ENCODE assay signal across 1 cellular context in the genomic region with DNA sequence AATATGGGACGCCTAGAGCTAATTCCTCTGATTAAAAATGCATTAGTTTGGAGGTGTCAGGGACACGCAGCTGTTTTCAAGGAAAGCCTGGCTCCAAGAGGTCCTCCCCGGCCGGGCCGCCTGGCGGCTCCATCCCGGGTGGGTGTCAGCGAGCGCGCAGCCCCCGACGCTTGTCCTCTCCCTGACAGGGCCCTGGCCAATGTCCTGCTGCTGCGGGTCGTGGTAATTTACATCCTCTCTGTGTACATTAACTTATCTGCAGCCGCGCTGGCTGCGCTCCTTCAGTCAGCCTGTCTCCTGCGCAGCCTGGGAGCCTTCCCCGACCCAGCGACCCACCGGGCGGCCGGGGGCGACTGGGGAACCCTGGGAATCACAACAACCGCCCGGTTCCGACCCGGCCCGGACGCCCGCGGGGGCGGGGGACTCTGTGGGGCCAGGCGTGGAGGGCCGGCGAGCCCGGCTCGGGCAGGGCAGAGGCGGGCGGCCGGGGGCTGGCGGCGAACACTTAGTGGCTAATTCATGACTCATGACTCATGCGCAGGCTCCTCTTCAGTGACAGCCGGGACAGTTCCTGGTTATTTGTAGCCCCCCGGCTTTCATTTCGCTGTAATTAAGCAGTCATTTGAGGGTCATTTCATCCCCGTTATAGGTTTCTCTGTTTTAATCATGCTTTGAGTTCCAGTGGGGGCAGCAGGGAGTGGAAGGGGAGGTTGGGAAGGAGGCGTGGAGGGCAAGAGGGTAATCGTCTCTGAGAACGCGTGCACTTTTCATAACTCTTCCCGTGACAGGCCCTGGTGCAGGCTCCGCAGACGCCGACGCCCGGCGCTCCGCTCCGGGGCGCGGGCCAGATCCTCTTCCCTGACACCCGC.
A peak's percentile ranks its signal among the peaks of the same experiment; 100 is the strongest.
TF ChIP-seq lines count a peak whose summit lies in the region.

No MANE protein-coding gene starts in this region.

TF ChIP-seq in GM23338, 12 proteins besides CTCF, POLR2A, EP300 and RAD21 (continued from another document):
- TF ChIP-seq ZNF462 (CRISPR knock-in tag; IDR thresholded peaks at IDR 0.05) (no peak), REST (IDR thresholded peaks at IDR 0.05; ENCODE audit: unreplicated experiment) (no peak), EZH2 (IDR thresholded peaks at IDR 0.05; ENCODE audit: low read depth, unreplicated experiment) (peak; percentile 57)
